Comparison of ENCODE assay signal across 22 cellular contexts in the genomic region with DNA sequence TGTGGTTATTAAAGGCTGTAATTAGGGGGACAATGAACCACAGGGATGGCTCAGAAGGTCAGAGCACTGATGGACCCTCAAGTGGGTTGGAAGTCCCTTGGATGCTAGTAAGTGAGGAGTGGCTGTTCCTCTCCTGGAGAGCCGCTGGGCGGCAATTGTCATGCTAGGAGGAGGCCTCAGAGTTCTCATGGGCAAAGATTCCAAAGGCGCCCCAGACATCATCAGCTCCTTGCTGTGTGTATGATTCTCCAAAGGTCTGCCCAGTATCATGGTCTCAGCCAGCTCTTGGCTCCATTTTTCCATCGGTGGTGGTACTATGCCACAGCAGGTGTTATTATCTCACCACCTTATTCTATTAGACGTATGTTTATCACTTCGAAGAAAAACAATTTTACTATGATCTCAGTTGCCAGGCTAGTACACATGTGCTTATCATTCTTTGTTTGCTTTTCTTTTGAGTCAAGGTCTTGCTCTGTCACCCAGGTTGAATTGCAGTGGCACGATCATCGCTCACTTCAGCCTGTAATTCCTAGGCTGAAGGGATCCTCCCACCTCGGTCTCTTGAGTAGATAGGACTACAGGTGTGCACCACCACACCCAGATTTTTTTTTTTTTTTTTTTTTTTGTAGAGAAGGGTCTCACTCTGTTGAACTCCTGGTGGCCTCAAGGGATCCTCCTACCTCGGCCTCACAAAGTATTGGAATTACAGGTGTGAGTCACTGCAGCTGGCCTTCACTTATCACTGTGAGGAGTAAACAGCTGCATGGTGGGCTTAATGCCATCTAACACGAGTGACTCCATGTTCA.
"Had no signal": no experiment of that assay in that cellular context is flagged by ENCODE, and none has a peak within 500 bp of the region (broad histone marks: within the 10 kb centered on the region; RNA-seq: fewer than 3 reads in every experiment).

No MANE protein-coding gene starts in this region.

- H3K4me3 Mint-ChIP-seq: activated CD4-positive, alpha-beta memory T cell treated with anti-CD3 and anti-CD28 coated beads for 36 hours; activated naive CD4-positive, alpha-beta T cell treated with anti-CD3 and anti-CD28 coated beads for 36 hours; activated T-cell treated with anti-CD3 and anti-CD28 coated beads, Interleukin-2, amount 50 U/mL, for 72 hours; brain; mesothelial cell of epicardium; natural killer cell; stimulated activated naive CD8-positive, alpha-beta T cell treated with anti-CD3 and anti-CD28 coated beads, Interleukin-15, Interleukin-2, amounts not matched to agents 100 ng/mL and 50 ng/mL, for 24 hours had no signal

- ATAC-seq: activated T-cell treated with anti-CD3 and anti-CD28 coated beads, Interleukin-2, amount 50 U/mL, for 72 hours; heart right ventricle; left cardiac atrium; natural killer cell had no signal

- H3K27ac Mint-ChIP-seq: activated CD4-positive, alpha-beta memory T cell treated with anti-CD3 and anti-CD28 coated beads for 36 hours; activated naive CD4-positive, alpha-beta T cell treated with anti-CD3 and anti-CD28 coated beads for 36 hours; activated T-cell treated with anti-CD3 and anti-CD28 coated beads, Interleukin-2, amount 50 U/mL, for 72 hours; brain; mesothelial cell of epicardium; natural killer cell; progenitor cell of endocrine pancreas; stimulated activated naive CD8-positive, alpha-beta T cell treated with anti-CD3 and anti-CD28 coated beads, Interleukin-15, Interleukin-2, amounts not matched to agents 100 ng/mL and 50 ng/mL, for 24 hours had no signal

- DNase-seq: activated CD4-positive, alpha-beta memory T cell treated with anti-CD3 and anti-CD28 coated beads for 36 hours; activated CD4-positive, alpha-beta T cell treated with anti-CD3 and anti-CD28 coated beads for 48 hours; activated effector memory CD4-positive, alpha-beta T cell treated with Interleukin-2 at 50 U/mL for 16 hours; activated naive CD4-positive, alpha-beta T cell treated with anti-CD3 and anti-CD28 coated beads for 36 hours; activated T-cell treated with anti-CD3 and anti-CD28 coated beads, Interleukin-2, amount 50 U/mL, for 72 hours; effector CD4-positive, alpha-beta T cell; erythroblast; foreskin fibroblast; heart right ventricle; islet precursor cell; left cardiac atrium; natural killer cell; retina; stimulated activated CD4-positive, alpha-beta T cell treated with anti-CD3 and anti-CD28 coated beads, Interleukin-12 subunit alpha, Interleukin-12 subunit beta, amount 100 ng/mL, for 4 hours; stimulated activated CD4-positive, alpha-beta T cell treated with anti-CD3 and anti-CD28 coated beads, Interleukin-4, amount 100 ng/mL, for 4 hours; substantia nigra; thyroid gland had no signal

- H3K27ac ChIP-seq: heart right ventricle, thyroid gland had no signal

- H3K4me1 Mint-ChIP-seq: mesothelial cell of epicardium had no signal

- H3K4me3 ChIP-seq: heart right ventricle, lung, thyroid gland had no signal

- H3K9me3 ChIP-seq: heart right ventricle, thyroid gland had no signal

- H3K36me3 ChIP-seq: thyroid gland had no signal

- H3K36me3 Mint-ChIP-seq: activated CD4-positive, alpha-beta memory T cell treated with anti-CD3 and anti-CD28 coated beads for 36 hours; mesothelial cell of epicardium; natural killer cell had no signal

- H3K9me3 Mint-ChIP-seq: activated CD4-positive, alpha-beta memory T cell treated with anti-CD3 and anti-CD28 coated beads for 36 hours; activated naive CD4-positive, alpha-beta T cell treated with anti-CD3 and anti-CD28 coated beads for 36 hours; activated T-cell treated with anti-CD3 and anti-CD28 coated beads, Interleukin-2, amount 50 U/mL, for 72 hours; mesothelial cell of epicardium; natural killer cell; stimulated activated naive CD8-positive, alpha-beta T cell treated with anti-CD3 and anti-CD28 coated beads, Interleukin-15, Interleukin-2, amounts not matched to agents 100 ng/mL and 50 ng/mL, for 24 hours had no signal

- H3K27me3 ChIP-seq: heart right ventricle, thyroid gland had no signal

- H3K27me3 Mint-ChIP-seq: activated CD4-positive, alpha-beta memory T cell treated with anti-CD3 and anti-CD28 coated beads for 36 hours; brain; progenitor cell of endocrine pancreas; stimulated activated naive CD8-positive, alpha-beta T cell treated with anti-CD3 and anti-CD28 coated beads, Interleukin-15, Interleukin-2, amounts not matched to agents 100 ng/mL and 50 ng/mL, for 24 hours had no signal
